1 cellular context compared by ENCODE assay signal in genomic region chr9:136799854-136800657, GRCh38.
TF ChIP-seq lines count a peak whose summit lies in the region.

No MANE protein-coding gene starts in this region.

TF ChIP-seq in endothelial cell of umbilical vein, 7 proteins besides CTCF, POLR2A, EP300 and RAD21:
- no peak for TF ChIP-seq MYC (IDR thresholded peaks at IDR 0.05; ENCODE audit: low read depth, low read length)
TF ChIP-seq in endothelial cell of umbilical vein: peak in this region for 0.
